Comparison of ENCODE assay signal across 17 cellular contexts in the genomic region with DNA sequence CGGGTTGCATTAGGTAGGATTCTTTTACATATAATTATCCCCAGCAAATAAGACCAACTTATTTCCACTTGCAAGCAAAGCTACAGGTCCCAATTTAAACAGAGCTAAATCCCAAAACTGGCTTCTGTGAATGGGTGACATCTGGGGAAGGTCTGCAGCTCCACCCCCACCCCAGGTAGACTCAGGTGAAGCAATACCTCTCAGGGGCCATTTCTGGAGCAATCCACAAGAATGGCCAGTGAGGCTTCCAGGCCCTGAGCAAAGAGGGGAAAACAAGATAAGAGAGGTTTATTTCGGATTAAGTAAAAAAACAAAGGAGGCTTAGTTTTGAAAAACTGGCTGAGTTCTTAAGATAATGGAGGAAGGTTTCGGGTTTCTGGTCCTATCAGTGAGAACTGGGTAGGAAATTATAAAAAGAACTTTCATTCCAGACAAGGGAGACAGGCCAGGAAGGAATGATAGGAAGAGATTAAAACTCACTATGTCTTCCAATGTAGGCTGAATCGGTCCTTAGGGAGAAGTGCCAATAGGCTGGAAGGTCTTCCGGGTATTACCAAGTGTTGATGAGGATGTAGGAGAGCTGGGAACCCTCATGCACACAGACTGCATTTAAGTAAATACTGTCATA. TPM values are rescaled to one million over a fixed set of nuclear protein-coding genes. Genes with fewer than 3 reads are reported as not detected.
A peak's percentile ranks its signal among the peaks of the same experiment; 100 is the strongest.
DNase-seq lines count a peak whose midpoint lies in the region; TF ChIP-seq lines count a peak whose summit lies in the region.
"Had no signal": no experiment of that assay in that cellular context is flagged by ENCODE, and none has a peak within 500 bp of the region (broad histone marks: within the 10 kb centered on the region; RNA-seq: fewer than 3 reads in every experiment).

No MANE protein-coding gene starts in this region.

- no peaks in the 10 kb centered on the region for H3K9me3 ChIP-seq in Caco-2
- H3K9me3 ChIP-seq: SJSA1 had no signal

- H3K36me3 ChIP-seq in Caco-2 (ENCODE audit: control insufficient read depth, insufficient read depth, low read length), result no peaks in the 10 kb centered on the region
- H3K36me3 ChIP-seq: SJSA1 had no signal

- H3K4me1 ChIP-seq in Caco-2, result peaks cover 33% of the 10 kb centered on the region

- POLR2A ChIA-PET in Caco-2 (lab: Charles Lee), result no interaction called here

- intact Hi-C loops in Caco-2 (cut with micrococcal nuclease; ENCODE audit: unreplicated experiment), result loop anchor here (1.0 kb wide), 2 partner anchors 7 to 36 kb away; no protein-coding TSS in a partner anchor

- H3K27ac Mint-ChIP-seq in Caco-2 (ENCODE audit: unreplicated experiment), result peak overlapping the region; percentile 8
- H3K27ac Mint-ChIP-seq in progenitor cell of endocrine pancreas, result peak overlapping the region; percentile 29
- H3K27ac Mint-ChIP-seq: B cell; CD8-positive, alpha-beta T cell had no signal

- TF ChIP-seq CTCF in Caco-2 (IDR thresholded peaks at IDR 0.05; ENCODE audit: insufficient read depth in 1 of 2, low read depth in 1 of 2, low read length in 1 of 2, severe bottlenecking in 1 of 2, unreplicated experiment in 1 of 2), result no peak
- TF ChIP-seq CTCF in fibroblast of the aortic adventitia (IDR thresholded peaks at IDR 0.05; ENCODE audit: insufficient read depth, low read length), result no peak
- no peak for TF ChIP-seq CTCF in progenitor cell of endocrine pancreas (IDR thresholded peaks at IDR 0.05; ENCODE audit: unreplicated experiment)

- BruUV-seq in Caco-2 (replicated peaks; lab: Mats Ljungman, UMichigan), result no TSS peak

- H3K4me1 Mint-ChIP-seq in Caco-2 (ENCODE audit: low read depth, unreplicated experiment), result peaks cover 22% of the 10 kb centered on the region
- H3K4me1 Mint-ChIP-seq in progenitor cell of endocrine pancreas (ENCODE audit: low read depth), result peaks cover 33% of the 10 kb centered on the region

- CTCF ChIA-PET in Caco-2 (lab: Charles Lee), result interaction anchor here (0.5 to 0.9 kb wide), 3 partner anchors 31 to 35 kb away, joined by 3 to 4 read pairs (median 3); no protein-coding TSS in a partner anchor

- DNase-seq in Caco-2 (peak; percentile 56 to 73), OCI-M1 (lab: John Stamatoyannopoulos, UW) (peak; percentile 33), fibroblast of the aortic adventitia (ENCODE audit: low read depth) (peak; percentile 82), progenitor cell of endocrine pancreas (ENCODE audit: low spot score, unreplicated experiment) (no peak), SKM-1 treated with dmso at 0.1 percent for 144 hours (lab: John Stamatoyannopoulos, UW; ENCODE audit: unreplicated experiment) (no peak), SIG-M5 (lab: John Stamatoyannopoulos, UW) (no peak), ureter (ENCODE audit: low spot score) (no peak)
- DNase-seq: CD8-positive, alpha-beta T cell; DND-41; GDM1; KBM-7; NCI-H1092; NCI-H1694 treated with DMSO at 0.1 percent for 48 hours; NCI-H345; NCI-H748 treated with DMSO at 0.1 percent for 48 hours had no signal

- no peaks in the 10 kb centered on the region for H3K9me3 Mint-ChIP-seq in Caco-2 (ENCODE audit: unreplicated experiment)
- H3K9me3 Mint-ChIP-seq in progenitor cell of endocrine pancreas (ENCODE audit: low read depth), result no peaks in the 10 kb centered on the region
- H3K9me3 Mint-ChIP-seq: CD8-positive, alpha-beta T cell had no signal

- H3K27me3 Mint-ChIP-seq in Caco-2 (ENCODE audit: insufficient read depth, unreplicated experiment), result no peaks in the 10 kb centered on the region
- H3K27me3 Mint-ChIP-seq in progenitor cell of endocrine pancreas, result no peaks in the 10 kb centered on the region

- no peaks in the 10 kb centered on the region for H3K36me3 Mint-ChIP-seq in Caco-2 (ENCODE audit: insufficient read depth, unreplicated experiment)
- peaks cover 4% of the 10 kb centered on the region for H3K36me3 Mint-ChIP-seq in progenitor cell of endocrine pancreas (ENCODE audit: insufficient read depth)
- H3K36me3 Mint-ChIP-seq: CD8-positive, alpha-beta T cell had no signal

- H3K27me3 ChIP-seq in Caco-2 (replicated peaks; ENCODE audit: control insufficient read depth, insufficient read depth, low read length), result no peaks in the 10 kb centered on the region
- H3K27me3 ChIP-seq: SJSA1 had no signal

- no peak overlapping the region for H3K4me3 ChIP-seq in Caco-2 (ENCODE audit: low read depth, low read length)
- no peak overlapping the region for H3K4me3 ChIP-seq in fibroblast of the aortic adventitia (ENCODE audit: low read depth, low read length)
- H3K4me3 ChIP-seq: SJSA1 had no signal

- H3K4me3 Mint-ChIP-seq in Caco-2 (ENCODE audit: unreplicated experiment), result peak overlapping the region; percentile 1
- no peak overlapping the region for H3K4me3 Mint-ChIP-seq in progenitor cell of endocrine pancreas (ENCODE audit: low read depth)
- H3K4me3 Mint-ChIP-seq: B cell; CD8-positive, alpha-beta T cell had no signal

RNA-seq across cellular contexts. Expression of a gene that starts 25.4 kb away (rescaled TPM):
- total RNA-seq in Caco-2 (2022) (6.3 and 7.5 TPM in 2 replicates), fibroblast of the aortic adventitia (ENCODE audit: low replicate concordance) (15.8 and 20.4 TPM in 2 replicates), progenitor cell of endocrine pancreas (25.5 and 28.0 TPM in 2 replicates), ureter (50.3 TPM)

Comparison
In these comparisons a context has a peak if more than half of its experiments do, and no peak if none do; other contexts are left out.
1. DNase-seq: peak in Caco-2 (2 of 2), OCI-M1 (single experiment) and fibroblast of the aortic adventitia (single experiment); none in progenitor cell of endocrine pancreas (single experiment), SKM-1 treated with dmso at 0.1 percent for 144 hours (single experiment), SIG-M5 (single experiment) and ureter (single experiment).